In genomic region chr12:113334786-113335539, GRCh38 we compare ENCODE assay signal across 1 cellular context.
A peak's percentile ranks its signal among the peaks of the same experiment; 100 is the strongest.
TF ChIP-seq lines count a peak whose summit lies in the region.

TSS of gene SLC8B1 (minus strand) at chr12:113335109. CDS start at chr12:113332878, 2,231 bp downstream.

TF ChIP-seq in HepG2, 621 proteins besides CTCF, POLR2A, EP300 and RAD21 (continued from another document and continues in another):
- no peak for TF ChIP-seq AHDC1 (CRISPR knock-in tag; IDR thresholded peaks at IDR 0.05; ENCODE audit: borderline replicate concordance)
- no peak for TF ChIP-seq REL (CRISPR knock-in tag; conservative IDR thresholded peaks at IDR 0.05)
- TF ChIP-seq AGO2 (optimal IDR thresholded peaks at IDR 0.05; ENCODE audit: low read depth, low read length), result no peak
- TF ChIP-seq ZBTB39 (CRISPR knock-in tag; IDR thresholded peaks at IDR 0.05), result no peak; the same call in 1 of the 2 replicates
- TF ChIP-seq MZF1 (CRISPR knock-in tag; IDR thresholded peaks at IDR 0.05; ENCODE audit: borderline replicate concordance), result no peak
- no peak for TF ChIP-seq STAG1 (CRISPR knock-in tag; IDR thresholded peaks at IDR 0.05)
- no peak for TF ChIP-seq HCFC1 (IDR thresholded peaks at IDR 0.05; ENCODE audit: low read depth, low read length)
- TF ChIP-seq FOSL1 (CRISPR knock-in tag; IDR thresholded peaks at IDR 0.05; ENCODE audit: borderline replicate concordance), result no peak
- TF ChIP-seq PHF5A (CRISPR knock-in tag; IDR thresholded peaks at IDR 0.05; ENCODE audit: low read depth, unreplicated experiment), result no peak
- peak; percentile 76 for TF ChIP-seq MYPOP (CRISPR knock-in tag; IDR thresholded peaks at IDR 0.05)
- no peak for TF ChIP-seq KLF15 (CRISPR knock-in tag; IDR thresholded peaks at IDR 0.05; ENCODE audit: borderline replicate concordance)
- no peak for TF ChIP-seq HNF4A (CRISPR knock-in tag; IDR thresholded peaks at IDR 0.05)
- TF ChIP-seq DZIP1 (CRISPR knock-in tag; IDR thresholded peaks at IDR 0.05), result peak; percentile 77
- TF ChIP-seq ZNF263 (CRISPR knock-in tag; IDR thresholded peaks at IDR 0.05), result peak; percentile 42
- TF ChIP-seq ZMAT3 (CRISPR knock-in tag; conservative IDR thresholded peaks at IDR 0.05), result 0 out of 2 replicates have a peak, but pooled peaks have one; percentile 44
- no peak for TF ChIP-seq MAFG (CRISPR knock-in tag; IDR thresholded peaks at IDR 0.05)
- TF ChIP-seq PTBP1 (IDR thresholded peaks at IDR 0.05; ENCODE audit: low read depth, low read length, poor library complexity, severe bottlenecking), result no peak
- no peak for TF ChIP-seq DPF2 (CRISPR knock-in tag; IDR thresholded peaks at IDR 0.05; ENCODE audit: borderline replicate concordance, low read depth)
- TF ChIP-seq ZNF674 (CRISPR knock-in tag; IDR thresholded peaks at IDR 0.05; ENCODE audit: low read depth), result no peak
- TF ChIP-seq ZNF749 (CRISPR knock-in tag; IDR thresholded peaks at IDR 0.05; ENCODE audit: borderline replicate concordance), result no peak
- no peak for TF ChIP-seq TBP (CRISPR knock-in tag; IDR thresholded peaks at IDR 0.05)
- no peak for TF ChIP-seq ZNF256 (CRISPR knock-in tag; conservative IDR thresholded peaks at IDR 0.05)
- TF ChIP-seq ZNF563 (CRISPR knock-in tag; IDR thresholded peaks at IDR 0.05), result peak; percentile 86
- TF ChIP-seq ZNF609 (CRISPR knock-in tag; IDR thresholded peaks at IDR 0.05; ENCODE audit: borderline replicate concordance), result 0 out of 2 replicates have a peak, but pooled peaks have one; percentile 50
- TF ChIP-seq ZBTB38 (CRISPR knock-in tag; IDR thresholded peaks at IDR 0.05), result peak; percentile 74
- no peak for TF ChIP-seq ARNTL (CRISPR knock-in tag; IDR thresholded peaks at IDR 0.05)
- peak; percentile 85 for TF ChIP-seq TFDP2 (CRISPR knock-in tag; IDR thresholded peaks at IDR 0.05)
- TF ChIP-seq CSRNP1 (CRISPR knock-in tag; IDR thresholded peaks at IDR 0.05), result no peak
- TF ChIP-seq SAFB2 (CRISPR knock-in tag; IDR thresholded peaks at IDR 0.05; ENCODE audit: borderline replicate concordance, low read depth), result 0 out of 2 replicates have a peak, but pooled peaks have one; percentile 76
- TF ChIP-seq NAIF1 (CRISPR knock-in tag; IDR thresholded peaks at IDR 0.05; ENCODE audit: borderline replicate concordance), result no peak
- TF ChIP-seq ZBTB2 (CRISPR knock-in tag; IDR thresholded peaks at IDR 0.05; ENCODE audit: low read depth), result no peak
- TF ChIP-seq ZNF639 (CRISPR knock-in tag; conservative IDR thresholded peaks at IDR 0.05), result peak; percentile 68
- TF ChIP-seq KAT7 (CRISPR knock-in tag; IDR thresholded peaks at IDR 0.05; ENCODE audit: borderline replicate concordance), result peak; percentile 29; the same call in 1 of the 2 replicates
- 0 out of 2 replicates have a peak, but pooled peaks have one; percentile 50 for TF ChIP-seq KDM3A (CRISPR knock-in tag; IDR thresholded peaks at IDR 0.05; ENCODE audit: low read depth)
